Comparison of ENCODE assay signal across 18 cellular contexts in genomic region chr3:106160396-106160795, GRCh38.
"Had no signal": no experiment of that assay in that cellular context is flagged by ENCODE, and none has a peak within 500 bp of the region (broad histone marks: within the 10 kb centered on the region; RNA-seq: fewer than 3 reads in every experiment).

No MANE protein-coding gene starts in this region.

- H3K9me3 ChIP-seq: colonic mucosa, gastroesophageal sphincter, lower lobe of right lung, ovary, thyroid gland had no signal

- H3K36me3 ChIP-seq: colonic mucosa, gastroesophageal sphincter, left lung, lower lobe of right lung, ovary, suprapubic skin, thyroid gland had no signal

- ATAC-seq: gastroesophageal sphincter; left lung; lower lobe of right lung; natural killer cell treated with Interleukin-12 subunit alpha and Interleukin-12 subunit beta and Interleukin-15 and Interleukin-18, amount 100 ng/mL, for 72 hours; right cardiac atrium; stimulated activated naive CD8-positive, alpha-beta T cell treated with anti-CD3 and anti-CD28 coated beads, Interleukin-15, Interleukin-2, amounts not matched to agents 100 U/mL and 50 U/mL, for 24 hours had no signal

- H3K4me1 ChIP-seq: colonic mucosa, gastroesophageal sphincter, left lung, lower lobe of right lung, suprapubic skin, thyroid gland had no signal

- DNase-seq: colonic mucosa; dermis blood vessel endothelial cell; erythroblast; glutamatergic neuron; left lung; lower lobe of right lung; mesenchymal stem cell; midbrain; ovary; right cardiac atrium; small intestine; stimulated activated CD4-positive, alpha-beta T cell treated with anti-CD3 and anti-CD28 coated beads, Interleukin-12 subunit alpha, Interleukin-12 subunit beta, amount 100 ng/mL, for 4 hours; stimulated activated CD4-positive, alpha-beta T cell treated with anti-CD3 and anti-CD28 coated beads, Interleukin-2, amount 100 ng/mL, for 48 hours; stimulated activated naive CD8-positive, alpha-beta T cell treated with anti-CD3 and anti-CD28 coated beads, Interleukin-15, Interleukin-2, amounts not matched to agents 100 U/mL and 50 U/mL, for 24 hours; thyroid gland had no signal

- H3K27ac ChIP-seq: colonic mucosa, gastroesophageal sphincter, left lung, lower lobe of right lung, ovary, suprapubic skin, thyroid gland had no signal

- H3K4me3 ChIP-seq: colonic mucosa, gastroesophageal sphincter, left lung, lower lobe of right lung, ovary, suprapubic skin, thyroid gland had no signal

- H3K27me3 ChIP-seq: colonic mucosa, gastroesophageal sphincter, left lung, ovary, suprapubic skin, thyroid gland had no signal
